ENCODE assay signal across 9 cellular contexts in genomic region chr12:42235426-42235825, GRCh38. TPM values are rescaled to one million over a fixed set of nuclear protein-coding genes. Genes with fewer than 3 reads are reported as not detected.
A peak's percentile ranks its signal among the peaks of the same experiment; 100 is the strongest.
DNase-seq lines count a peak whose midpoint lies in the region; ATAC-seq, FAIRE-seq and TF ChIP-seq lines count a peak whose summit lies in the region.
"Had no signal": no experiment of that assay in that cellular context is flagged by ENCODE, and none has a peak within 500 bp of the region (broad histone marks: within the 10 kb centered on the region; RNA-seq: fewer than 3 reads in every experiment).

No MANE protein-coding gene starts in this region.

- H3K9ac ChIP-seq in Karpas-422 (ENCODE audit: low read length) (peak overlapping the region; percentile 99), HepG2 (ENCODE audit: insufficient read depth, low read depth, low read length) (no peak overlapping the region)

- WGBS in HepG2 (ENCODE audit: low lambda C conversion rate), result 54% methylated on average over 1 of the region's 1 CpG

- no peak for TF ChIP-seq RAD21 in HepG2 (CRISPR knock-in tag; IDR thresholded peaks at IDR 0.05)

- CTCF ChIA-PET in HepG2 (lab: Yijun Ruan, JAX; ENCODE audit: low intra/inter-chr PET ratio, low total read pairs), result no interaction called here

- H2AFZ ChIP-seq in Karpas-422 (ENCODE audit: low read length) (no peak overlapping the region), HepG2 (ENCODE audit: low read length) (no peak overlapping the region)
- H2AFZ ChIP-seq: GM23338 had no signal

- peak overlapping the region; percentile 92 for H3K4me2 ChIP-seq in Karpas-422 (ENCODE audit: low read depth, low read length, poor library complexity, severe bottlenecking)
- H3K4me2 ChIP-seq in HepG2 (ENCODE audit: low read depth, low read length), result peak overlapping the region; percentile 25; the same call in 1 of the 2 replicates
- H3K4me2 ChIP-seq: GM23338 had no signal

- peaks cover 81% of the 10 kb centered on the region for H3K79me2 ChIP-seq in Karpas-422 (ENCODE audit: low read length)
- peaks cover 28% of the 10 kb centered on the region for H3K79me2 ChIP-seq in HepG2 (ENCODE audit: insufficient read depth, low read length)

- DNase-seq in Karpas-422 (no peak), ascending aorta (ENCODE audit: low spot score in 2 of 2) (no peak), HepG2 (ENCODE audit: low spot score) (no peak), substantia nigra (lab: John Stamatoyannopoulos, UW) (peak in 5 of 49 donors; percentile 3 to 28 (median 8)), cerebellar cortex (ENCODE audit: low spot score) (no peak)
- DNase-seq: activated CD4-positive, alpha-beta T cell treated with anti-CD3 and anti-CD28 coated beads, Interleukin-2, amount 50 U/mL, for 1 hour had no signal

- H3K36me3 ChIP-seq in Karpas-422 (ENCODE audit: insufficient read depth, low read length), result peaks cover 49% of the 10 kb centered on the region
- H3K36me3 ChIP-seq in ascending aorta, result no peaks in the 10 kb centered on the region
- 0 out of 5 replicates have a peak, but pooled peaks cover 0 to 5% of the 10 kb centered on the region in 2 experiments for H3K36me3 ChIP-seq in HepG2 (replicated peaks in 1 of 2; ENCODE audit: control insufficient read depth in 1 of 2, insufficient read depth in 2 of 2, low read length in 2 of 2)

- H3K9me3 ChIP-seq in Karpas-422 (ENCODE audit: low read length) (no peaks in the 10 kb centered on the region), ascending aorta (no peaks in the 10 kb centered on the region), HepG2 (ENCODE audit: low read length) (no peaks in the 10 kb centered on the region)

- BruUV-seq in HepG2 (replicated peaks; lab: Mats Ljungman, UMichigan), result no TSS peak

- intact Hi-C loops in ascending aorta (cut with DNase I), result loop anchor here (10.0 kb wide), 3 partner anchors 179 to 1599 kb away; partner anchors contain the start of genes PRICKLE1 and TMEM117
- intact Hi-C loops in HepG2 (cut with micrococcal nuclease; ENCODE audit: unreplicated experiment), result loop anchor here (5.0 kb wide), 1 partner anchor 93 kb away; the partner anchor contains the start of gene GXYLT1

- in situ Hi-C loops in HepG2 (cut with HindIII; ENCODE audit: extremely low pct_ligation_motif_present, low pct_unique_long_range_greater_than_20kb), result no loop called here

- H3K9me2 ChIP-seq in Karpas-422 (replicated peaks; ENCODE audit: insufficient read depth, low read length), result no peaks in the 10 kb centered on the region

- H3K27ac ChIP-seq in Karpas-422 (ENCODE audit: low read length), result peak overlapping the region; percentile 82
- H3K27ac ChIP-seq in ascending aorta, result peak overlapping the region; percentile 13 to 97
- no peak overlapping the region for H3K27ac ChIP-seq in HepG2 (ENCODE audit: extremely low read length, insufficient read depth, low read length)
- H3K27ac ChIP-seq in substantia nigra (ENCODE audit: low read depth, low read length, poor library complexity, severe bottlenecking), result peak overlapping the region; percentile 60

- POLR2A ChIA-PET in HepG2 (lab: Yijun Ruan, JAX), result interaction anchor here (1.4 kb wide), 1 partner anchor 90 kb away, joined by 4 read pairs; the partner anchor contains the start of gene GXYLT1

- H3K4me3 ChIP-seq in Karpas-422 (ENCODE audit: low read length) (peak overlapping the region; percentile 97; the same call in 1 of the 2 replicates), ascending aorta (peak overlapping the region; percentile 96 to 98), HepG2 (replicated peaks in 1 of 3; ENCODE audit: insufficient read depth in 1 of 3, low read depth in 2 of 3, low read length in 3 of 3) (no peak overlapping the region)
- H3K4me3 ChIP-seq: GM23338 had no signal

- FAIRE-seq in HepG2 (lab: Jason Lieb, UNC), result no peak

- TF ChIP-seq POLR2A in HepG2 (IDR thresholded peaks at IDR 0.05; ENCODE audit: insufficient read depth in 1 of 2, low read depth in 2 of 2, low read length in 2 of 2), result no peak

- ATAC-seq in HepG2, result no peak
- ATAC-seq in GM21528 (IDR thresholded peaks at IDR 0.05; ENCODE audit: low FRiP score, unreplicated experiment), result no peak
- ATAC-seq in HG02852 (IDR thresholded peaks at IDR 0.05; ENCODE audit: unreplicated experiment), result no peak
- ATAC-seq: GM23338 had no signal

- no peaks in the 10 kb centered on the region for H4K20me1 ChIP-seq in Karpas-422 (ENCODE audit: insufficient read depth, low read depth, low read length)
- H4K20me1 ChIP-seq in HepG2 (ENCODE audit: insufficient read depth, low read length), result 0 out of 2 replicates have a peak, but pooled peaks cover 2% of the 10 kb centered on the region

- TF ChIP-seq EP300 in HepG2 (IDR thresholded peaks at IDR 0.05; ENCODE audit: low read depth in 2 of 2, low read length in 2 of 2) (no peak), HepG2 (CRISPR knock-in tag; IDR thresholded peaks at IDR 0.05; ENCODE audit: borderline replicate concordance) (no peak)

- no peak for TF ChIP-seq CTCF in ascending aorta (IDR thresholded peaks at IDR 0.05)
- TF ChIP-seq CTCF in HepG2 (CRISPR knock-in tag; IDR thresholded peaks at IDR 0.05), result no peak

- no peaks in the 10 kb centered on the region for H3K27me3 ChIP-seq in Karpas-422 (ENCODE audit: low read length)
- H3K27me3 ChIP-seq in ascending aorta, result no peaks in the 10 kb centered on the region
- no peaks in the 10 kb centered on the region; a peak in 1 of 5 replicates for H3K27me3 ChIP-seq in HepG2 (ENCODE audit: control insufficient read depth in 1 of 2, insufficient read depth in 2 of 2, low read length in 2 of 2)

- H3K4me1 ChIP-seq in Karpas-422 (ENCODE audit: low read length), result peaks cover 49% of the 10 kb centered on the region
- peaks cover 0 to 11% of the 10 kb centered on the region in 2 donors for H3K4me1 ChIP-seq in ascending aorta
- peaks cover 35% of the 10 kb centered on the region for H3K4me1 ChIP-seq in HepG2 (ENCODE audit: insufficient read depth, low read length)

TF ChIP-seq in HepG2, 621 proteins besides CTCF, POLR2A, EP300 and RAD21 (continues in another document):
- TF ChIP-seq, protein P1, sequence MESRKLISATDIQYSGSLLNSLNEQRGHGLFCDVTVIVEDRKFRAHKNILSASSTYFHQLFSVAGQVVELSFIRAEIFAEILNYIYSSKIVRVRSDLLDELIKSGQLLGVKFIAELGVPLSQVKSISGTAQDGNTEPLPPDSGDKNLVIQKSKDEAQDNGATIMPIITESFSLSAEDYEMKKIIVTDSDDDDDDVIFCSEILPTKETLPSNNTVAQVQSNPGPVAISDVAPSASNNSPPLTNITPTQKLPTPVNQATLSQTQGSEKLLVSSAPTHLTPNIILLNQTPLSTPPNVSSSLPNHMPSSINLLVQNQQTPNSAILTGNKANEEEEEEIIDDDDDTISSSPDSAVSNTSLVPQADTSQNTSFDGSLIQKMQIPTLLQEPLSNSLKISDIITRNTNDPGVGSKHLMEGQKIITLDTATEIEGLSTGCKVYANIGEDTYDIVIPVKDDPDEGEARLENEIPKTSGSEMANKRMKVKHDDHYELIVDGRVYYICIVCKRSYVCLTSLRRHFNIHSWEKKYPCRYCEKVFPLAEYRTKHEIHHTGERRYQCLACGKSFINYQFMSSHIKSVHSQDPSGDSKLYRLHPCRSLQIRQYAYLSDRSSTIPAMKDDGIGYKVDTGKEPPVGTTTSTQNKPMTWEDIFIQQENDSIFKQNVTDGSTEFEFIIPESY (CRISPR knock-in tag; IDR thresholded peaks at IDR 0.05), result no peak
- TF ChIP-seq BRF2 (CRISPR knock-in tag; IDR thresholded peaks at IDR 0.05) (no peak), ZNF501 (CRISPR knock-in tag; IDR thresholded peaks at IDR 0.05) (no peak)

RNA-seq across cellular contexts. Expression of gene YAF2, which starts 2.6 kb away (rescaled TPM):
- 36.3 and 81.7 TPM in 2 replicates for total RNA-seq in Karpas-422 (2014; rRNA removed; shearing (Covaris generic); ENCODE audit: low replicate concordance)
- total RNA-seq in ascending aorta (14.2 TPM), HepG2 (2016; rRNA removed; fragmentation: Illumina TruSeq; extraction: Trizol) (11.7 and 16.3 TPM in 2 replicates)
- 5.1 and 6.7 TPM in 2 replicates for total RNA-seq in HepG2 (2016; cell fraction: cytosol; rRNA removed; fragmentation: Illumina TruSeq; extraction: Trizol; ENCODE audit: low read depth)
- 11.1 and 11.4 TPM in 2 replicates for total RNA-seq in HepG2 (2016; cell fraction: insoluble cytoplasmic fraction; rRNA removed; fragmentation: Illumina TruSeq; extraction: Trizol)
- 8.6 and 9.6 TPM in 2 replicates for total RNA-seq in HepG2 (2016; cell fraction: membrane; rRNA removed; fragmentation: Illumina TruSeq; extraction: Trizol)
- total RNA-seq in HepG2 (2016; cell fraction: nucleus; rRNA removed; fragmentation: Illumina TruSeq; extraction: Trizol), result 21.1 and 23.7 TPM in 2 replicates
- 6.7 and 8.4 TPM in 2 replicates for polyA plus RNA-seq in HepG2 (2011; rRNA removed)
- 2.9 and 4.5 TPM in 2 replicates for polyA plus RNA-seq in HepG2 (2011; cell fraction: cytosol; rRNA removed)
- polyA plus RNA-seq in HepG2 (2011; cell fraction: nucleus; rRNA removed), result 5.0 and 6.3 TPM in 2 replicates
- 6.4 and 7.2 TPM in 2 replicates for polyA plus RNA-seq in HepG2 (2012)
- polyA plus RNA-seq in HepG2 (2016; cell fraction: cytosol; fragmentation: Illumina TruSeq; extraction: Trizol; ENCODE audit: low read depth), result 3.5 and 4.5 TPM in 2 replicates
- 14.3 and 16.5 TPM in 2 replicates for polyA plus RNA-seq in HepG2 (2016; cell fraction: insoluble cytoplasmic fraction; fragmentation: Illumina TruSeq; extraction: Trizol; ENCODE audit: low read depth)
- 8.1 and 9.7 TPM in 2 replicates for polyA plus RNA-seq in HepG2 (2016; cell fraction: membrane; fragmentation: Illumina TruSeq; extraction: Trizol; ENCODE audit: low read depth)
- 14.9 TPM in 2 replicates for polyA plus RNA-seq in HepG2 (2016; cell fraction: nucleus; fragmentation: Illumina TruSeq; extraction: Trizol; ENCODE audit: insufficient read depth, low read depth)
- 5.2 and 11.9 TPM in 2 replicates for polyA minus RNA-seq in HepG2 (2011; rRNA and poly(A)+ RNA removed; ENCODE audit: low replicate concordance)
- polyA minus RNA-seq in HepG2 (2011; cell fraction: cytosol; rRNA and poly(A)+ RNA removed), result 7.2 and 7.9 TPM in 2 replicates
- polyA minus RNA-seq in HepG2 (2011; cell fraction: nucleus; rRNA and poly(A)+ RNA removed), result 50.7 and 52.8 TPM in 2 replicates

Comparison
In these comparisons a context has a peak if more than half of its experiments do, and no peak if none do; other contexts are left out.
1. H3K4me3 ChIP-seq: peak in Karpas-422 (single experiment) and ascending aorta (2 of 2); none in HepG2 (0 of 3).